Comparison of ENCODE assay signal across 8 cellular contexts in genomic region chr16:31476305-31477219, GRCh38.
DNase-seq lines count a peak whose midpoint lies in the region; ATAC-seq and TF ChIP-seq lines count a peak whose summit lies in the region.

No MANE protein-coding gene starts in this region.

- H3K4me3 Mint-ChIP-seq in nephron, result peak overlapping the region; percentile 35 to 77 (median 77)
- H3K4me3 Mint-ChIP-seq in stimulated activated naive CD8-positive, alpha-beta T cell treated with anti-CD3 and anti-CD28 coated beads, Interleukin-15, amount 100 ng/mL, for 72 hours, result peak overlapping the region; percentile 87 to 95

- DNase-seq in activated CD4-positive, alpha-beta T cell treated with anti-CD3 and anti-CD28 coated beads for 4 hours, result peak; percentile 93 to 94
- DNase-seq in effector CD8-positive, alpha-beta T cell (lab: John Stamatoyannopoulos, UW), result peak; percentile 83
- peak; percentile 78 to 83 for DNase-seq in stimulated activated naive CD8-positive, alpha-beta T cell treated with anti-CD3 and anti-CD28 coated beads, Interleukin-15, amount 100 ng/mL, for 72 hours
- DNase-seq in KG1 (lab: John Stamatoyannopoulos, UW), result no peak

- H3K9me3 Mint-ChIP-seq in nephron, result no peaks in the 10 kb centered on the region
- H3K9me3 Mint-ChIP-seq in stimulated activated naive CD8-positive, alpha-beta T cell treated with anti-CD3 and anti-CD28 coated beads, Interleukin-15, amount 100 ng/mL, for 72 hours, result no peaks in the 10 kb centered on the region

- no peak for TF ChIP-seq CTCF in nephron (IDR thresholded peaks at IDR 0.05; ENCODE audit: unreplicated experiment in 3 of 3)

- peak overlapping the region; percentile 29 to 90 (median 39) for H3K27ac Mint-ChIP-seq in nephron
- peak overlapping the region in 1 of 2 donors; percentile 56 for H3K27ac Mint-ChIP-seq in stimulated activated naive CD8-positive, alpha-beta T cell treated with anti-CD3 and anti-CD28 coated beads, Interleukin-15, amount 100 ng/mL, for 72 hours

- H3K4me1 Mint-ChIP-seq in nephron, result peaks cover 26% of the 10 kb centered on the region
- peaks cover 35% of the 10 kb centered on the region for H3K4me1 Mint-ChIP-seq in stimulated activated naive CD8-positive, alpha-beta T cell treated with anti-CD3 and anti-CD28 coated beads, Interleukin-15, amount 100 ng/mL, for 72 hours

- H3K36me3 Mint-ChIP-seq in nephron (ENCODE audit: low read depth), result peaks cover 24% of the 10 kb centered on the region

- ATAC-seq in GM18907 (IDR thresholded peaks at IDR 0.05; ENCODE audit: unreplicated experiment) (peak; percentile 65), HG03565 (IDR thresholded peaks at IDR 0.05; ENCODE audit: unreplicated experiment) (peak; percentile 45), GM18502 (IDR thresholded peaks at IDR 0.05; ENCODE audit: poor library complexity, unreplicated experiment) (no peak)
- peak; percentile 91 for ATAC-seq in stimulated activated naive CD8-positive, alpha-beta T cell treated with anti-CD3 and anti-CD28 coated beads, Interleukin-15, amount 100 ng/mL, for 72 hours

- H3K27me3 Mint-ChIP-seq in nephron (ENCODE audit: low read depth), result peaks cover 41% of the 10 kb centered on the region
- peaks cover 41% of the 10 kb centered on the region for H3K27me3 Mint-ChIP-seq in stimulated activated naive CD8-positive, alpha-beta T cell treated with anti-CD3 and anti-CD28 coated beads, Interleukin-15, amount 100 ng/mL, for 72 hours
